20 cellular contexts compared by ENCODE assay signal in the genomic region with DNA sequence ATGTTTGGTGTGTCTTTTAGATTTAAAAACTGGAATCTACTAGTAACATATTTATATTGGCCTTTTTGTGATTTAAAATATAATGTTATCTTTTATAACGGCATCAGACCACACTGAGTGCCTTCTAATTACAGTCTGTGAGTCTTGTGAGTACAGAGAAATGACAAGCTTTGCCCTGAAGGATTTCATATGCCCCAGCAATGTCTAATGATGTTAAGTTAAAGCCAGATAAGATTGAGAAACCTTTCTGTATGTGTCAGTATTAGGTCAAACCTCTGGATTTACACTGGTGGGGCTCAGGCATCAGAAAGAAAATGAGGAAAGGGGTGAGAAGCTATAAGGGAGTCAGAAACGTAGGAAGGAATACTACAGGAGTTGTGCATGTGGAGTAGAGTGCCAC.
"Had no signal": no experiment of that assay in that cellular context is flagged by ENCODE, and none has a peak within 500 bp of the region (broad histone marks: within the 10 kb centered on the region; RNA-seq: fewer than 3 reads in every experiment).

No MANE protein-coding gene starts in this region.

- H3K4me3 Mint-ChIP-seq: activated CD8-positive, alpha-beta T cell treated with anti-CD3 and anti-CD28 coated beads, Interleukin-2, amount 10 ng/mL, durations not matched to agents 7 days and 5 days; activated naive CD8-positive, alpha-beta T cell treated with anti-CD3 and anti-CD28 coated beads, Interleukin-2, amount 10 ng/mL, durations not matched to agents 7 days and 5 days; T-cell had no signal

- H3K27ac Mint-ChIP-seq: activated CD8-positive, alpha-beta T cell treated with anti-CD3 and anti-CD28 coated beads, Interleukin-2, amount 10 ng/mL, durations not matched to agents 7 days and 5 days; activated naive CD8-positive, alpha-beta T cell treated with anti-CD3 and anti-CD28 coated beads, Interleukin-2, amount 10 ng/mL, durations not matched to agents 7 days and 5 days; T-cell had no signal

- H3K27me3 ChIP-seq: foreskin keratinocyte, neutrophil, upper lobe of left lung had no signal

- H3K27me3 Mint-ChIP-seq: T-cell had no signal

- H3K4me3 ChIP-seq: lower lobe of right lung, prostate gland, upper lobe of left lung had no signal

- H3K36me3 Mint-ChIP-seq: activated naive CD8-positive, alpha-beta T cell treated with anti-CD3 and anti-CD28 coated beads, Interleukin-2, amount 10 ng/mL, durations not matched to agents 7 days and 5 days; T-cell had no signal

- H3K4me1 ChIP-seq: foreskin keratinocyte, prostate gland had no signal

- H3K9me3 ChIP-seq: lower lobe of right lung, neutrophil, prostate gland, upper lobe of left lung had no signal

- H3K4me1 Mint-ChIP-seq: activated naive CD8-positive, alpha-beta T cell treated with anti-CD3 and anti-CD28 coated beads, Interleukin-2, amount 10 ng/mL, durations not matched to agents 7 days and 5 days; T-cell had no signal

- H3K9me3 Mint-ChIP-seq: activated naive CD8-positive, alpha-beta T cell treated with anti-CD3 and anti-CD28 coated beads, Interleukin-2, amount 10 ng/mL, durations not matched to agents 7 days and 5 days; T-cell had no signal

- H3K36me3 ChIP-seq: lower lobe of right lung, neutrophil, prostate gland had no signal

- ATAC-seq: activated CD8-positive, alpha-beta T cell treated with anti-CD3 and anti-CD28 coated beads, Interleukin-2, amount 10 ng/mL, durations not matched to agents 7 days and 5 days; foreskin keratinocyte; sciatic nerve; stimulated activated naive CD8-positive, alpha-beta T cell treated with anti-CD3 and anti-CD28 coated beads, Interleukin-15, Interleukin-2, amounts not matched to agents 100 U/mL and 50 U/mL, for 24 hours; T-cell had no signal

- H3K27ac ChIP-seq: foreskin keratinocyte, lower lobe of right lung, neutrophil, prostate gland, upper lobe of left lung, VCaP had no signal

- DNase-seq: activated CD4-positive, alpha-beta T cell treated with anti-CD3 and anti-CD28 coated beads for 4 hours; activated CD8-positive, alpha-beta memory T cell treated with anti-CD3 and anti-CD28 coated beads, Interleukin-2, amount 50 U/mL, for 48 hours; activated CD8-positive, alpha-beta T cell treated with anti-CD3 and anti-CD28 coated beads, Interleukin-2, amount 10 ng/mL, durations not matched to agents 7 days and 5 days; activated naive CD8-positive, alpha-beta T cell treated with anti-CD3 and anti-CD28 coated beads, Interleukin-2, amount 10 ng/mL, durations not matched to agents 7 days and 5 days; central memory CD4-positive, alpha-beta T cell; effector memory CD4-positive, alpha-beta T cell; erythroblast; foreskin keratinocyte; kidney glomerular epithelial cell; lower lobe of right lung; midbrain; stimulated activated CD4-positive, alpha-beta T cell treated with anti-CD3 and anti-CD28 coated beads, Interleukin-2, amount 100 ng/mL, for 48 hours; stimulated activated CD8-positive, alpha-beta memory T cell treated with anti-CD3 and anti-CD28 coated beads, Interleukin-4, amount 100 ng/mL, for 48 hours; stimulated activated naive CD8-positive, alpha-beta T cell treated with anti-CD3 and anti-CD28 coated beads, Interleukin-15, Interleukin-2, amounts not matched to agents 100 U/mL and 50 U/mL, for 24 hours; T-cell; upper lobe of left lung had no signal
